ENCODE assay signal across 23 cellular contexts in genomic region chr9:129289883-129290282, GRCh38.
DNase-seq lines count a peak whose midpoint lies in the region; ATAC-seq, FAIRE-seq and TF ChIP-seq lines count a peak whose summit lies in the region.
"Had no signal": no experiment of that assay in that cellular context is flagged by ENCODE, and none has a peak within 500 bp of the region (broad histone marks: within the 10 kb centered on the region; RNA-seq: fewer than 3 reads in every experiment).

No MANE protein-coding gene starts in this region.

- H3K27ac ChIP-seq in adrenal gland, result no peak overlapping the region
- H3K27ac ChIP-seq: BLaER1, cardiac muscle cell, esophagus squamous epithelium, psoas muscle, stomach had no signal

- no peak overlapping the region for H3K4me3 ChIP-seq in adrenal gland
- H3K4me3 ChIP-seq: BLaER1, cardiac muscle cell, esophagus squamous epithelium, psoas muscle, stomach had no signal

- intact Hi-C loops in adrenal gland (cut with DNase I), result loop anchor here in 1 of 2 donors (10.0 kb wide), 1 partner anchor 65 kb away; no protein-coding TSS in a partner anchor

- no peaks in the 10 kb centered on the region for H3K27me3 ChIP-seq in adrenal gland
- H3K27me3 ChIP-seq: BLaER1, cardiac muscle cell, esophagus squamous epithelium, stomach had no signal

- 75 to 89% (median 80%) methylated on average over 3 of the region's 3 CpGs for WGBS in adrenal gland, 4 donors

- H3K9me3 Mint-ChIP-seq in osteocyte (ENCODE audit: unreplicated experiment), result peaks cover 3% of the 10 kb centered on the region
- no peaks in the 10 kb centered on the region for H3K9me3 Mint-ChIP-seq in effector memory CD8-positive, alpha-beta T cell

- DNase-seq in NCI-H748 (lab: John Stamatoyannopoulos, UW; ENCODE audit: unreplicated experiment), result peak; percentile 86
- DNase-seq in NCI-H748 treated with DMSO at 0.1 percent for 48 hours (lab: John Stamatoyannopoulos, UW), result no peak
- peak; percentile 4 for DNase-seq in AG20443 (ENCODE audit: low spot score)
- DNase-seq in adrenal gland, result peak in 4 of 7 donors; percentile 3 to 21 (median 13)
- DNase-seq in osteocyte (ENCODE audit: extremely low spot score, unreplicated experiment), result peak; percentile 46
- no peak for DNase-seq in effector memory CD8-positive, alpha-beta T cell
- no peak for DNase-seq in H54 (ENCODE audit: insufficient read length, low spot score)
- DNase-seq: activated gamma-delta T cell treated with Interleukin-2 at 50 U/mL for 16 hours; EL; esophagus squamous epithelium; Kasumi-1; mesendoderm; naive thymus-derived CD4-positive, alpha-beta T cell; NCI-H1048; NCI-H2081; stimulated activated CD4-positive, alpha-beta T cell treated with anti-CD3 and anti-CD28 coated beads, Interleukin-4, amount 100 ng/mL, for 24 hours; stomach; T-helper 9 cell; trophoblast cell had no signal

- no peaks in the 10 kb centered on the region for H3K4me1 ChIP-seq in adrenal gland (replicated peaks in 1 of 2)
- H3K4me1 ChIP-seq: esophagus squamous epithelium, psoas muscle, stomach had no signal

- TF ChIP-seq CTCF in adrenal gland (IDR thresholded peaks at IDR 0.05), result no peak
- TF ChIP-seq CTCF in osteocyte (IDR thresholded peaks at IDR 0.05), result no peak

- no peak overlapping the region for H3K4me3 Mint-ChIP-seq in osteocyte (ENCODE audit: unreplicated experiment)
- H3K4me3 Mint-ChIP-seq in effector memory CD8-positive, alpha-beta T cell, result no peak overlapping the region
- H3K4me3 Mint-ChIP-seq: naive thymus-derived CD4-positive, alpha-beta T cell had no signal

- FAIRE-seq in H54 (lab: Jason Lieb, UNC), result no peak

- peaks cover 4% of the 10 kb centered on the region for H3K4me1 Mint-ChIP-seq in osteocyte (ENCODE audit: unreplicated experiment)
- peaks cover 0 to 2% of the 10 kb centered on the region in 2 donors for H3K4me1 Mint-ChIP-seq in effector memory CD8-positive, alpha-beta T cell (ENCODE audit: low read depth in 2 of 2)
- H3K4me1 Mint-ChIP-seq: naive thymus-derived CD4-positive, alpha-beta T cell had no signal

- no peaks in the 10 kb centered on the region for H3K36me3 ChIP-seq in adrenal gland (replicated peaks in 1 of 2)
- H3K36me3 ChIP-seq: BLaER1, cardiac muscle cell, esophagus squamous epithelium, stomach had no signal

- H3K27ac Mint-ChIP-seq in osteocyte (ENCODE audit: unreplicated experiment), result no peak overlapping the region
- H3K27ac Mint-ChIP-seq in effector memory CD8-positive, alpha-beta T cell, result no peak overlapping the region

- H3K36me3 Mint-ChIP-seq in osteocyte (ENCODE audit: unreplicated experiment), result no peaks in the 10 kb centered on the region
- H3K36me3 Mint-ChIP-seq in effector memory CD8-positive, alpha-beta T cell (ENCODE audit: insufficient read depth), result no peaks in the 10 kb centered on the region
- H3K36me3 Mint-ChIP-seq: naive thymus-derived CD4-positive, alpha-beta T cell had no signal

- ATAC-seq in effector memory CD8-positive, alpha-beta T cell (replicated peaks), result no peak
- ATAC-seq in esophagus mucosa, result no peak
- ATAC-seq: naive thymus-derived CD4-positive, alpha-beta T cell; psoas muscle had no signal

- H3K27me3 Mint-ChIP-seq in osteocyte (ENCODE audit: unreplicated experiment), result no peaks in the 10 kb centered on the region
- H3K27me3 Mint-ChIP-seq in effector memory CD8-positive, alpha-beta T cell, result no peaks in the 10 kb centered on the region

- no peak for TF ChIP-seq POLR2A in adrenal gland (IDR thresholded peaks at IDR 0.05)
- TF ChIP-seq POLR2A in H54 (IDR thresholded peaks at IDR 0.05; ENCODE audit: low read depth, low read length), result no peak

- H3K9me3 ChIP-seq in adrenal gland (replicated peaks in 1 of 3), result no peaks in the 10 kb centered on the region
- H3K9me3 ChIP-seq: BLaER1, esophagus squamous epithelium, psoas muscle, stomach had no signal

Comparison
In these comparisons a context has a peak if more than half of its experiments do, and no peak if none do; other contexts are left out.
1. DNase-seq: peak in NCI-H748 (single experiment), AG20443 (single experiment), adrenal gland (4 of 7) and osteocyte (single experiment); none in NCI-H748 treated with DMSO at 0.1 percent for 48 hours (single experiment), effector memory CD8-positive, alpha-beta T cell (0 of 3) and H54 (single experiment).